Comparison of ENCODE assay signal across 12 cellular contexts in genomic region chr10:96208271-96208670, GRCh38.
DNase-seq lines count a peak whose midpoint lies in the region; ATAC-seq and TF ChIP-seq lines count a peak whose summit lies in the region.
"Had no signal": no experiment of that assay in that cellular context is flagged by ENCODE, and none has a peak within 500 bp of the region (broad histone marks: within the 10 kb centered on the region; RNA-seq: fewer than 3 reads in every experiment).

No MANE protein-coding gene starts in this region.

- DNase-seq in erythroblast (lab: John Stamatoyannopoulos, UW): no peak
- no peak for DNase-seq in activated T-cell treated with anti-CD3 and anti-CD28 coated beads, Interleukin-2, amount 50 U/mL, for 1 hour
- no peak for DNase-seq in hypothalamus (lab: John Stamatoyannopoulos, UW)
- DNase-seq in NCI-H187 treated with DMSO at 0.1 percent for 48 hours (lab: John Stamatoyannopoulos, UW): no peak
- DNase-seq: activated naive CD8-positive, alpha-beta T cell treated with anti-CD3 and anti-CD28 coated beads for 36 hours; CD4-positive, CD25-positive, alpha-beta regulatory T cell; endodermal cell; NCI-H1092 had no signal

- no peak for TF ChIP-seq POLR2A in erythroblast (IDR thresholded peaks at IDR 0.05; ENCODE audit: low read length)

- peak; percentile 75 for ATAC-seq in GM18909 (IDR thresholded peaks at IDR 0.05; ENCODE audit: poor library complexity, unreplicated experiment)
- ATAC-seq in GM21576 (IDR thresholded peaks at IDR 0.05; ENCODE audit: unreplicated experiment): peak; percentile 77
- ATAC-seq in HG03095 (IDR thresholded peaks at IDR 0.05; ENCODE audit: unreplicated experiment): peak; percentile 85
- ATAC-seq: WTC11 had no signal
